In genomic region chr14:73750161-73750901, GRCh38 we compare ENCODE assay signal across 9 cellular contexts. TPM values are rescaled to one million over a fixed set of nuclear protein-coding genes. Genes with fewer than 3 reads are reported as not detected.
DNase-seq lines count a peak whose midpoint lies in the region; ATAC-seq and TF ChIP-seq lines count a peak whose summit lies in the region.
"Had no signal": no experiment of that assay in that cellular context is flagged by ENCODE, and none has a peak within 500 bp of the region (broad histone marks: within the 10 kb centered on the region; RNA-seq: fewer than 3 reads in every experiment).

No MANE protein-coding gene starts in this region.

- intact Hi-C loops in A673 (cut with micrococcal nuclease; ENCODE audit: unreplicated experiment) = no loop called here
- intact Hi-C loops in mammary epithelial cell (cut with micrococcal nuclease) = no loop called here
- intact Hi-C loops in natural killer cell (cut with micrococcal nuclease) = loop anchor here (5.0 kb wide), 1 partner anchor 137 kb away; the partner anchor contains the start of gene ZNF410

- H3K4me3 ChIP-seq in A673 (ENCODE audit: low read depth, low read length, poor library complexity, severe bottlenecking) (no peak overlapping the region), mammary epithelial cell (replicated peaks in 1 of 3; ENCODE audit: insufficient read depth in 1 of 3, low read depth in 2 of 3, low read length in 3 of 3) (no peak overlapping the region)

- H3K27me3 Mint-ChIP-seq in IgD-negative memory B cell (no peaks in the 10 kb centered on the region), natural killer cell (ENCODE audit: low read depth in 2 of 2) (no peaks in the 10 kb centered on the region)

- dilution Hi-C loops in mammary epithelial cell (cut with HindIII; ENCODE audit: low sequenced_read_pairs) = no loop called here

- H3K4me2 ChIP-seq in mammary epithelial cell (ENCODE audit: insufficient read depth, low read depth, low read length) = peak overlapping the region; percentile 33

- H3K9me3 Mint-ChIP-seq in IgD-negative memory B cell (no peaks in the 10 kb centered on the region), natural killer cell (no peaks in the 10 kb centered on the region)

- no peaks in the 10 kb centered on the region for H3K9me3 ChIP-seq in A673 (ENCODE audit: low read depth, low read length, poor library complexity, severe bottlenecking)
- H3K9me3 ChIP-seq in mammary epithelial cell (replicated peaks; ENCODE audit: insufficient read depth, low read length) = no peaks in the 10 kb centered on the region

- H2AFZ ChIP-seq in mammary epithelial cell (ENCODE audit: low read depth, low read length) = no peak overlapping the region

- H3K4me3 Mint-ChIP-seq in IgD-negative memory B cell = peak overlapping the region in 3 of 4 donors; percentile 58 to 87 (median 85)
- H3K4me3 Mint-ChIP-seq in natural killer cell = peak overlapping the region; percentile 37

- in situ Hi-C loops in mammary epithelial cell (cut with MboI; ENCODE audit: low sequenced_read_pairs in 2 of 2) = no loop called here

- H3K4me1 ChIP-seq in A673 (ENCODE audit: insufficient read depth, low read length, poor library complexity, severe bottlenecking) (peaks cover 61% of the 10 kb centered on the region), mammary epithelial cell (ENCODE audit: insufficient read depth, low read length) (peaks cover 84% of the 10 kb centered on the region)

- peaks cover 99% of the 10 kb centered on the region for H3K79me2 ChIP-seq in mammary epithelial cell (ENCODE audit: insufficient read depth, low read length)

- TF ChIP-seq CTCF in A673 (conservative IDR thresholded peaks at IDR 0.05; ENCODE audit: low read depth, low read length) (no peak), mammary epithelial cell (conservative IDR thresholded peaks at IDR 0.05 in 1 of 2, IDR thresholded peaks at IDR 0.05 in 1 of 2; ENCODE audit: extremely low read depth in 1 of 2, insufficient read depth in 1 of 2, low read depth in 1 of 2, low read length in 2 of 2) (no peak), natural killer cell (IDR thresholded peaks at IDR 0.05) (no peak)

- H3K9ac ChIP-seq in mammary epithelial cell (ENCODE audit: insufficient read depth, low read length) = no peak overlapping the region

- no peaks in the 10 kb centered on the region for H3K27me3 ChIP-seq in A673 (replicated peaks; ENCODE audit: insufficient read depth, low read depth, low read length, poor library complexity)
- H3K27me3 ChIP-seq in mammary epithelial cell (ENCODE audit: insufficient read depth, low read length) = no peaks in the 10 kb centered on the region

- no peak for ATAC-seq in natural killer cell
- ATAC-seq in GM21723 (IDR thresholded peaks at IDR 0.05; ENCODE audit: unreplicated experiment) = no peak
- no peak for ATAC-seq in GM21423 (IDR thresholded peaks at IDR 0.05; ENCODE audit: unreplicated experiment)

- BruUV-seq in A673 (replicated peaks; lab: Mats Ljungman, UMichigan) = no TSS peak
- no TSS peak for BruUV-seq in mammary epithelial cell (replicated peaks; lab: Mats Ljungman, UMichigan)

- H3K27ac ChIP-seq in A673 (ENCODE audit: low read depth, low read length, poor library complexity, severe bottlenecking) (peak overlapping the region; percentile 55), mammary epithelial cell (ENCODE audit: insufficient read depth, low read depth, low read length) (peak overlapping the region; percentile 13)

- peaks cover 69 to 86% (median 82%) of the 10 kb centered on the region in 3 donors for H3K4me1 Mint-ChIP-seq in IgD-negative memory B cell
- H3K4me1 Mint-ChIP-seq in natural killer cell = peaks cover 87 to 97% of the 10 kb centered on the region in 2 donors

- no peak for DNase-seq in A673 (ENCODE audit: low spot score)
- no peak for DNase-seq in mammary epithelial cell
- DNase-seq in natural killer cell = no peak
- DNase-seq in LoVo (ENCODE audit: low spot score) = no peak
- no peak for DNase-seq in stimulated activated naive CD4-positive, alpha-beta T cell (lab: John Stamatoyannopoulos, UW)
- DNase-seq: COR-L47 had no signal

- POLR2A ChIA-PET in A673 (lab: Charles Lee; ENCODE audit: low non-redundant PET) = interaction anchor here (0.7 kb wide), 1 partner anchor 9 kb away, joined by 3 read pairs; no protein-coding TSS in a partner anchor

- H3K36me3 Mint-ChIP-seq in IgD-negative memory B cell (no peaks in the 10 kb centered on the region), natural killer cell (no peaks in the 10 kb centered on the region)

- 39% methylated on average over 4 of the region's 5 CpGs for WGBS in mammary epithelial cell (ENCODE audit: low coverage, missing lambda C conversion rate)

- H4K20me1 ChIP-seq in mammary epithelial cell (ENCODE audit: insufficient read depth, low read length) = no peaks in the 10 kb centered on the region

- peak overlapping the region; percentile 94 to 100 (median 98) for H3K27ac Mint-ChIP-seq in IgD-negative memory B cell
- peak overlapping the region; percentile 92 to 96 for H3K27ac Mint-ChIP-seq in natural killer cell

- H3K36me3 ChIP-seq in A673 (ENCODE audit: insufficient read depth, low read length, poor library complexity, severe bottlenecking) (no peaks in the 10 kb centered on the region), mammary epithelial cell (ENCODE audit: insufficient read depth, low read length) (no peaks in the 10 kb centered on the region)

- CTCF ChIA-PET in A673 (lab: Charles Lee) = no interaction called here
- CTCF ChIA-PET in mammary epithelial cell (lab: Charles Lee; ENCODE audit: low non-redundant PET) = no interaction called here

RNA-seq across cellular contexts. Expression of gene PNMA1, which starts 36.1 kb away (rescaled TPM):
- total RNA-seq in A673 (2021) = 48.8 and 51.4 TPM in 2 replicates
- polyA plus RNA-seq in IgD-negative memory B cell = 20.9 TPM
- 10 to 100 TPM; 15.7 to 30.5 TPM for total RNA-seq in mammary epithelial cell
- polyA plus RNA-seq in mammary epithelial cell = 17.0 TPM
- 33.6 TPM for polyA minus RNA-seq in mammary epithelial cell
- 10 to 100 TPM; 26.0 to 32.3 (median 28.9) TPM for total RNA-seq in natural killer cell
